In genomic region chr16:27753563-27753962, GRCh38 we compare ENCODE assay signal across 15 cellular contexts.
A peak's percentile ranks its signal among the peaks of the same experiment; 100 is the strongest.
DNase-seq lines count a peak whose midpoint lies in the region; ATAC-seq and TF ChIP-seq lines count a peak whose summit lies in the region.
"Had no signal": no experiment of that assay in that cellular context is flagged by ENCODE, and none has a peak within 500 bp of the region (broad histone marks: within the 10 kb centered on the region; RNA-seq: fewer than 3 reads in every experiment).

No MANE protein-coding gene starts in this region.

- H3K27ac ChIP-seq in BLaER1 treated with 17β-estradiol and CSF1 and Interleukin-3, amounts not matched to agents 10 nM and 100 nM, result peak overlapping the region in 7 of 11 experiments; percentile 57 to 78 (median 71); a peak in 11 of 22 replicates
- H3K27ac ChIP-seq in osteoblast (ENCODE audit: low read depth, low read length) (no peak overlapping the region), neuronal stem cell (replicated peaks; ENCODE audit: low read length) (no peak overlapping the region)
- H3K27ac ChIP-seq: C4-2B had no signal

- H3K27ac Mint-ChIP-seq in WTC11 (0 out of 2 replicates have a peak overlapping the region, but pooled peaks have one; percentile 16), mesothelial cell of epicardium (no peak overlapping the region)
- H3K27ac Mint-ChIP-seq: B cell; CD4-positive, alpha-beta T cell had no signal

- H3K4me1 ChIP-seq in BLaER1 treated with 17β-estradiol and CSF1 and Interleukin-3, amounts not matched to agents 10 nM and 100 nM, result peaks cover 55 to 74% (median 72%) of the 10 kb centered on the region in 10 experiments
- H3K4me1 ChIP-seq in osteoblast (ENCODE audit: insufficient read depth, low read length) (peaks cover 4% of the 10 kb centered on the region), neuronal stem cell (ENCODE audit: control insufficient read depth in 2 of 2, insufficient read depth in 1 of 2, low read depth in 1 of 2, low read length in 2 of 2) (peaks cover 0 to 6% of the 10 kb centered on the region in 2 donors)
- H3K4me1 ChIP-seq: Caco-2 had no signal

- 0 out of 22 replicates have a peak, but pooled peaks cover 0 to 10% (median 0%) of the 10 kb centered on the region in 11 experiments for H4K20me1 ChIP-seq in BLaER1 treated with 17β-estradiol and CSF1 and Interleukin-3, amounts not matched to agents 10 nM and 100 nM
- no peaks in the 10 kb centered on the region for H4K20me1 ChIP-seq in osteoblast (ENCODE audit: insufficient read depth, low read length)

- ATAC-seq in WTC11 (no peak), GM21529 (IDR thresholded peaks at IDR 0.05; ENCODE audit: unreplicated experiment) (no peak)
- ATAC-seq: HCT116 had no signal

- H3K18ac ChIP-seq in neuronal stem cell (ENCODE audit: low read length), result no peak overlapping the region

- CTCF ChIA-PET in WTC11 (lab: Charles Lee), result interaction anchor here (3.5 kb wide), 1 partner anchor 55 kb away, joined by 14 read pairs; no protein-coding TSS in a partner anchor

- no peak overlapping the region for H3K4me3 ChIP-seq in BLaER1 treated with 17β-estradiol and CSF1 and Interleukin-3, amounts not matched to agents 10 nM and 100 nM
- no peak overlapping the region for H3K4me3 ChIP-seq in osteoblast (ENCODE audit: insufficient read depth, low read length)
- H3K4me3 ChIP-seq in neuronal stem cell (ENCODE audit: low read length in 2 of 2), result no peak overlapping the region

- H2BK12ac ChIP-seq in neuronal stem cell (ENCODE audit: low read length), result no peak overlapping the region

- H2AK5ac ChIP-seq in neuronal stem cell (ENCODE audit: low read depth, low read length), result no peak overlapping the region

- H3K9me3 ChIP-seq in BLaER1 treated with 17β-estradiol and CSF1 and Interleukin-3, amounts not matched to agents 10 nM and 100 nM (replicated peaks in 1 of 11), result no peaks in the 10 kb centered on the region; a peak in 1 of 22 replicates
- H3K9me3 ChIP-seq in osteoblast (ENCODE audit: low read depth, low read length) (no peaks in the 10 kb centered on the region), neuronal stem cell (replicated peaks in 1 of 2; ENCODE audit: control insufficient read depth in 2 of 2, insufficient read depth in 1 of 2, low read depth in 1 of 2, low read length in 2 of 2) (no peaks in the 10 kb centered on the region)
- H3K9me3 ChIP-seq: Caco-2 had no signal

- no peak overlapping the region for H2BK15ac ChIP-seq in neuronal stem cell (ENCODE audit: low read length)

- no peak overlapping the region; a peak in 1 of 22 replicates for H3K9ac ChIP-seq in BLaER1 treated with 17β-estradiol and CSF1 and Interleukin-3, amounts not matched to agents 10 nM and 100 nM
- no peak overlapping the region for H3K9ac ChIP-seq in neuronal stem cell (ENCODE audit: low read depth, low read length, poor library complexity)

- H3K36me3 Mint-ChIP-seq in WTC11, result peaks cover 4% of the 10 kb centered on the region
- H3K36me3 Mint-ChIP-seq in mesothelial cell of epicardium, result peaks cover 15% of the 10 kb centered on the region

- no CpG with 5 or more reads among the region's 1 CpG for WGBS in neuronal stem cell (ENCODE audit: extremely low coverage in 2 of 2, insufficient read length in 2 of 2, insufficient replicate concordance in 1 of 2), 2 donors

- H3K79me1 ChIP-seq in neuronal stem cell (ENCODE audit: low read depth, low read length), result no peaks in the 10 kb centered on the region

- peak overlapping the region; percentile 30 to 91 (median 82); a peak in 19 of 22 replicates for H3K4me2 ChIP-seq in BLaER1 treated with 17β-estradiol and CSF1 and Interleukin-3, amounts not matched to agents 10 nM and 100 nM
- H3K4me2 ChIP-seq in osteoblast (ENCODE audit: insufficient read depth, low read length) (no peak overlapping the region), neuronal stem cell (ENCODE audit: insufficient read depth, low read length, poor library complexity, severe bottlenecking) (no peak overlapping the region)

- H3K79me2 ChIP-seq in osteoblast (ENCODE audit: insufficient read depth, low read length), result no peaks in the 10 kb centered on the region

- no peaks in the 10 kb centered on the region for H3K27me3 Mint-ChIP-seq in WTC11 (ENCODE audit: low read depth)
- H3K27me3 Mint-ChIP-seq in mesothelial cell of epicardium (ENCODE audit: low read depth), result no peaks in the 10 kb centered on the region
- H3K27me3 Mint-ChIP-seq: B cell; CD4-positive, alpha-beta T cell had no signal

- H2AFZ ChIP-seq in osteoblast (ENCODE audit: low read length) (no peak overlapping the region), neuronal stem cell (ENCODE audit: low read length) (no peak overlapping the region)

- no peak overlapping the region for H2BK5ac ChIP-seq in neuronal stem cell (ENCODE audit: low read length)

- H3K36me3 ChIP-seq in BLaER1 treated with 17β-estradiol and CSF1 and Interleukin-3, amounts not matched to agents 10 nM and 100 nM, result peaks cover 0 to 25% (median 8%) of the 10 kb centered on the region in 11 experiments; a peak in 10 of 22 replicates
- H3K36me3 ChIP-seq in osteoblast (ENCODE audit: insufficient read depth, low read length) (no peaks in the 10 kb centered on the region), neuronal stem cell (replicated peaks in 1 of 2; ENCODE audit: control insufficient read depth in 2 of 2, insufficient read depth in 2 of 2, low read length in 2 of 2) (peaks cover 5 to 34% of the 10 kb centered on the region in 2 donors)

- TF ChIP-seq CTCF in WTC11 (IDR thresholded peaks at IDR 0.05) (no peak), osteoblast (IDR thresholded peaks at IDR 0.05; ENCODE audit: extremely low read depth, low read depth, low read length) (no peak), mesothelial cell of epicardium (IDR thresholded peaks at IDR 0.05; ENCODE audit: unreplicated experiment) (no peak)

- no peak overlapping the region for H3K4me3 Mint-ChIP-seq in WTC11
- H3K4me3 Mint-ChIP-seq in mesothelial cell of epicardium, result no peak overlapping the region
- H3K4me3 Mint-ChIP-seq: B cell; CD4-positive, alpha-beta T cell had no signal

- H3K4ac ChIP-seq in neuronal stem cell (ENCODE audit: low read length), result no peak overlapping the region

- no peak overlapping the region for H4K8ac ChIP-seq in neuronal stem cell (ENCODE audit: low read depth, low read length)

- no peak overlapping the region for H3K14ac ChIP-seq in neuronal stem cell (ENCODE audit: low read length)

- H3K23ac ChIP-seq in neuronal stem cell (ENCODE audit: low read depth, low read length, poor library complexity), result no peak overlapping the region

- no peaks in the 10 kb centered on the region for H3K9me3 Mint-ChIP-seq in WTC11
- no peaks in the 10 kb centered on the region for H3K9me3 Mint-ChIP-seq in mesothelial cell of epicardium
- H3K9me3 Mint-ChIP-seq: CD4-positive, alpha-beta T cell had no signal

- DNase-seq in WTC11 (ENCODE audit: low spot score) (no peak), osteoblast (ENCODE audit: insufficient read length, low spot score, missing footprints) (peak; percentile 32), neuronal stem cell (ENCODE audit: low spot score) (no peak), mesothelial cell of epicardium (ENCODE audit: low spot score in 2 of 2, unreplicated experiment in 2 of 2) (no peak)
- DNase-seq: Caco-2; CD4-positive, alpha-beta T cell; DMS79; GDM1; GOT3; H7 had no signal

- no peaks in the 10 kb centered on the region for H3K27me3 ChIP-seq in BLaER1 treated with 17β-estradiol and CSF1 and Interleukin-3, amounts not matched to agents 10 nM and 100 nM
- H3K27me3 ChIP-seq in osteoblast (ENCODE audit: insufficient read depth, low read length), result no peaks in the 10 kb centered on the region
- H3K27me3 ChIP-seq in neuronal stem cell (ENCODE audit: control insufficient read depth in 3 of 3, insufficient read depth in 3 of 3, low read depth in 1 of 3, low read length in 3 of 3), result no peaks in the 10 kb centered on the region

- no peak overlapping the region for H4K91ac ChIP-seq in neuronal stem cell (ENCODE audit: low read depth, low read length, poor library complexity)

- POLR2A ChIA-PET in WTC11 (lab: Charles Lee), result no interaction called here

- H2BK120ac ChIP-seq in neuronal stem cell (ENCODE audit: low read depth, low read length), result no peak overlapping the region

- H3K4me1 Mint-ChIP-seq in WTC11 (peaks cover 14% of the 10 kb centered on the region), mesothelial cell of epicardium (peaks cover 4% of the 10 kb centered on the region)

TF ChIP-seq in WTC11, 78 proteins besides CTCF, POLR2A, EP300 and RAD21 (continues in another document):
- TF ChIP-seq ESRRA (CRISPR knock-in tag; IDR thresholded peaks at IDR 0.05; ENCODE audit: borderline replicate concordance) (no peak), ATF1 (CRISPR knock-in tag; IDR thresholded peaks at IDR 0.05) (no peak), E2F5 (CRISPR knock-in tag; IDR thresholded peaks at IDR 0.05) (no peak), RELA (CRISPR knock-in tag; IDR thresholded peaks at IDR 0.05; ENCODE audit: borderline replicate concordance) (no peak), PRRX2 (CRISPR knock-in tag; IDR thresholded peaks at IDR 0.05) (no peak), MXD4 (CRISPR knock-in tag; IDR thresholded peaks at IDR 0.05; ENCODE audit: borderline replicate concordance) (no peak), SP1 (CRISPR knock-in tag; conservative IDR thresholded peaks at IDR 0.05) (no peak), TP53 (CRISPR knock-in tag; IDR thresholded peaks at IDR 0.05) (no peak), ZNF232 (CRISPR knock-in tag; IDR thresholded peaks at IDR 0.05) (no peak)

Comparison
In these comparisons a context has a peak if more than half of its experiments do, and no peak if none do; other contexts are left out.
1. H3K27ac ChIP-seq: peak in BLaER1 treated with 17β-estradiol and CSF1 and Interleukin-3, amounts not matched to agents 10 nM and 100 nM (7 of 11); none in osteoblast (single experiment) and neuronal stem cell (single experiment).
2. H3K4me2 ChIP-seq: peak in BLaER1 treated with 17β-estradiol and CSF1 and Interleukin-3, amounts not matched to agents 10 nM and 100 nM (11 of 11); none in osteoblast (single experiment) and neuronal stem cell (single experiment).